In the genomic region with DNA sequence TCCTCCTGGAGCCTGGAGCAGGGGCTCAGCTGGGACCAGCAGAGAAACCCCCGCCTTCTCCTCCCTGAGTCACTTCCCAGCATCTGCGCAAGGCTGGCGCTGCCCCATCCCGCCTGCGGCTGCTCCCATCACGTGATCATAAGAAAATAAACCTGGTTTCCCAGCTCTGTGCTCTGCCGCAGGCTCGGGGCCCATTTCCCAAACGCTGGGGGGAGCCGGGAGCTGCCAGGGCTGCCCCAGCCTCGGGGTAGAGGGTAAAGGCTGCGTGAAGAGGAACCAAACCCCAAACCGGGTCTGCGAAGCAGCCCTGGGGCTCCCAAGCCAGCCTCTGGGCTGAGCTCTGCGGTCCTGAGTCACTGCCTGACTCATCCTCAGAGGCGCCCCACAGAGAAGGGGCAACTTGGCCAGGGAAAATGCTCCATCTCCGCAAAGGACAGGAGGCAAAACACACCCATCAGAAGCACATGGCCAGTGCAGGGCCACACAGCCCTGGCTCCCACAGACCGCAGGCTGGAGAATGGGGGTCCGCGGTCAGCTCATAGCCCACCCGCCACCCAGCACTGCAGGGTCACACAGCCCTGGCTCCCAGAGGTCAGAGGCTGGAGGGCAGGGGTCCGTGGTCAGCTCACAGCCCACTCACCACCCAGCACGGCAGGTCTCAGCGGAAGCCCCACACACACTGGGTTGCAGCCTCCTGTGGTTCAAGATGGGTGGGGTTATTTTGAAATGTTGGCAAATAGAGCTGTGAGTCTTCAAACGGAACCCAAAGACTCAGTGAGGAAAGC, we compare ENCODE assay signal across 8 cellular contexts.
DNase-seq lines count a peak whose midpoint lies in the region; ATAC-seq and TF ChIP-seq lines count a peak whose summit lies in the region.

No MANE protein-coding gene starts in this region.

- H3K9ac ChIP-seq in duodenal mucosa (ENCODE audit: low read depth in 1 of 2, low read length in 2 of 2) = peak overlapping the region; percentile 69 to 73

- DNase-seq in G401 (ENCODE audit: low spot score) = peak; percentile 68
- peak; percentile 25 to 46 for DNase-seq in NCI-H524 (lab: John Stamatoyannopoulos, UW)
- DNase-seq in activated CD8-positive, alpha-beta T cell treated with anti-CD3 and anti-CD28 coated beads for 36 hours = peak; percentile 90
- DNase-seq in lower lobe of right lung = peak; percentile 83
- DNase-seq in stimulated activated CD4-positive, alpha-beta T cell treated with anti-CD3 and anti-CD28 coated beads, Interleukin-4, amount 100 ng/mL, for 48 hours (ENCODE audit: low read depth in 2 of 2) = peak; percentile 69 to 82

- POLR2A ChIA-PET in activated CD8-positive, alpha-beta T cell treated with anti-CD3 and anti-CD28 coated beads for 36 hours (lab: Charles Lee) = interaction anchor here (0.6 to 3.6 kb wide), 18 partner anchors 8 to 147 kb away, joined by 3 to 32 read pairs (median 5); partner anchors contain the start of gene CFAP97D2

- in situ Hi-C loops in G401 (cut with HindIII; ENCODE audit: low sequenced_read_pairs) = no loop called here

- intact Hi-C loops in activated CD8-positive, alpha-beta T cell treated with anti-CD3 and anti-CD28 coated beads for 36 hours (cut with micrococcal nuclease) = loop anchor here (2.0 to 5.0 kb wide), 2 partner anchors 45 to 162 kb away; no protein-coding TSS in a partner anchor
- intact Hi-C loops in lower lobe of right lung (cut with DNase I) = no loop called here

- peak overlapping the region; percentile 66 to 71 for H3K4me3 ChIP-seq in duodenal mucosa (ENCODE audit: low read depth in 1 of 2, low read length in 2 of 2)
- peak overlapping the region; percentile 44 for H3K4me3 ChIP-seq in lower lobe of right lung

- H3K4me1 Mint-ChIP-seq in activated CD8-positive, alpha-beta T cell treated with anti-CD3 and anti-CD28 coated beads for 36 hours (ENCODE audit: low read depth) = peaks cover 66% of the 10 kb centered on the region

- peak overlapping the region; percentile 66 for H3K4me3 Mint-ChIP-seq in activated CD8-positive, alpha-beta T cell treated with anti-CD3 and anti-CD28 coated beads for 36 hours

- H3K36me3 ChIP-seq in duodenal mucosa (ENCODE audit: control insufficient read depth in 1 of 2, insufficient read depth in 2 of 2, low read length in 2 of 2) = no peaks in the 10 kb centered on the region
- H3K36me3 ChIP-seq in lower lobe of right lung = no peaks in the 10 kb centered on the region

- peak overlapping the region; percentile 94 for H3K27ac Mint-ChIP-seq in activated CD8-positive, alpha-beta T cell treated with anti-CD3 and anti-CD28 coated beads for 36 hours

- H3K27me3 Mint-ChIP-seq in activated CD8-positive, alpha-beta T cell treated with anti-CD3 and anti-CD28 coated beads for 36 hours = no peaks in the 10 kb centered on the region

- H3K27me3 ChIP-seq in duodenal mucosa (ENCODE audit: control insufficient read depth in 1 of 2, insufficient read depth in 2 of 2, low read length in 2 of 2) (no peaks in the 10 kb centered on the region), lower lobe of right lung (ENCODE audit: low read depth) (no peaks in the 10 kb centered on the region)

- peaks cover 3% of the 10 kb centered on the region for H3K36me3 Mint-ChIP-seq in activated CD8-positive, alpha-beta T cell treated with anti-CD3 and anti-CD28 coated beads for 36 hours (ENCODE audit: low read depth)

- H3K4me1 ChIP-seq in duodenal mucosa (ENCODE audit: control insufficient read depth in 1 of 2, insufficient read depth in 2 of 2, low read length in 2 of 2) (peaks cover 51 to 59% of the 10 kb centered on the region in 2 donors), lower lobe of right lung (peaks cover 73% of the 10 kb centered on the region)

- H3K27ac ChIP-seq in duodenal mucosa (ENCODE audit: low read depth, low read length) = peak overlapping the region; percentile 91
- peak overlapping the region; percentile 88 for H3K27ac ChIP-seq in lower lobe of right lung

- H3K9me3 Mint-ChIP-seq in activated CD8-positive, alpha-beta T cell treated with anti-CD3 and anti-CD28 coated beads for 36 hours = no peaks in the 10 kb centered on the region

- TF ChIP-seq CTCF in activated CD8-positive, alpha-beta T cell treated with anti-CD3 and anti-CD28 coated beads for 36 hours (IDR thresholded peaks at IDR 0.05) = no peak
- no peak for TF ChIP-seq CTCF in lower lobe of right lung (IDR thresholded peaks at IDR 0.05)

- peak; percentile 40 for ATAC-seq in HG02852 (IDR thresholded peaks at IDR 0.05; ENCODE audit: unreplicated experiment)
- ATAC-seq in activated CD8-positive, alpha-beta T cell treated with anti-CD3 and anti-CD28 coated beads for 36 hours = peak; percentile 75
- ATAC-seq in lower lobe of right lung = peak; percentile 88 to 91
- ATAC-seq in HG02970 (IDR thresholded peaks at IDR 0.05; ENCODE audit: low FRiP score, unreplicated experiment) = no peak

- no peaks in the 10 kb centered on the region for H3K9me3 ChIP-seq in duodenal mucosa (ENCODE audit: control insufficient read depth in 1 of 2, low read length in 2 of 2)
- H3K9me3 ChIP-seq in lower lobe of right lung = no peaks in the 10 kb centered on the region

- CTCF ChIA-PET in activated CD8-positive, alpha-beta T cell treated with anti-CD3 and anti-CD28 coated beads for 36 hours (lab: Charles Lee) = interaction anchor here (0.7 to 2.0 kb wide), 9 partner anchors 29 to 163 kb away, joined by 3 to 7 read pairs (median 4); no protein-coding TSS in a partner anchor

Comparison
In these comparisons a context has a peak if more than half of its experiments do, and no peak if none do; other contexts are left out.
1. DNase-seq: peak in every context shown above with its lines; median percentile 90 in activated CD8-positive, alpha-beta T cell treated with anti-CD3 and anti-CD28 coated beads for 36 hours; 83 in lower lobe of right lung; 76 in stimulated activated CD4-positive, alpha-beta T cell treated with anti-CD3 and anti-CD28 coated beads, Interleukin-4, amount 100 ng/mL, for 48 hours; 68 in G401; 36 in NCI-H524.